In the genomic region with DNA sequence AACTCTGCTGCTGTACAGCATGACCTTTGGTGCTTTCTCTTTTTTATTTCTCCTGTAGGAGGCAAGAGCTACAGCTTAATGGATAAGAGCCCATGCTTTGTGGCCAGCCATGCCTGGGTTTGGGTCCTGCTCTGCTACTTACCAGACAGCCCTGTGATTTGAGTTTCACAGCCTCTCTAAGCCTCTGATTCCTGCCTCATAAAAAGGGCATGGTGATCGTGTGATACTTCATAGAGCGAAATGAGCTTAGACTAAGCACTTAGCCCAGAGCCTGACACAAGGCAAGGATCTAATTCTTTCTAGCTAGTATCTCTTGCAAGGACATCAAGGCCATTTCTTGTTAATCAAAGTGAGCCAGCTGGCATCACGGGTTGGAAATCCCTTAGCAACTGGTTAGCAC, we compare ENCODE assay signal across 1 cellular context.
TF ChIP-seq lines count a peak whose summit lies in the region.

No MANE protein-coding gene starts in this region.

TF ChIP-seq in GM23338, 12 proteins besides CTCF, POLR2A, EP300 and RAD21 (continued from another document):
- TF ChIP-seq, protein P1, sequence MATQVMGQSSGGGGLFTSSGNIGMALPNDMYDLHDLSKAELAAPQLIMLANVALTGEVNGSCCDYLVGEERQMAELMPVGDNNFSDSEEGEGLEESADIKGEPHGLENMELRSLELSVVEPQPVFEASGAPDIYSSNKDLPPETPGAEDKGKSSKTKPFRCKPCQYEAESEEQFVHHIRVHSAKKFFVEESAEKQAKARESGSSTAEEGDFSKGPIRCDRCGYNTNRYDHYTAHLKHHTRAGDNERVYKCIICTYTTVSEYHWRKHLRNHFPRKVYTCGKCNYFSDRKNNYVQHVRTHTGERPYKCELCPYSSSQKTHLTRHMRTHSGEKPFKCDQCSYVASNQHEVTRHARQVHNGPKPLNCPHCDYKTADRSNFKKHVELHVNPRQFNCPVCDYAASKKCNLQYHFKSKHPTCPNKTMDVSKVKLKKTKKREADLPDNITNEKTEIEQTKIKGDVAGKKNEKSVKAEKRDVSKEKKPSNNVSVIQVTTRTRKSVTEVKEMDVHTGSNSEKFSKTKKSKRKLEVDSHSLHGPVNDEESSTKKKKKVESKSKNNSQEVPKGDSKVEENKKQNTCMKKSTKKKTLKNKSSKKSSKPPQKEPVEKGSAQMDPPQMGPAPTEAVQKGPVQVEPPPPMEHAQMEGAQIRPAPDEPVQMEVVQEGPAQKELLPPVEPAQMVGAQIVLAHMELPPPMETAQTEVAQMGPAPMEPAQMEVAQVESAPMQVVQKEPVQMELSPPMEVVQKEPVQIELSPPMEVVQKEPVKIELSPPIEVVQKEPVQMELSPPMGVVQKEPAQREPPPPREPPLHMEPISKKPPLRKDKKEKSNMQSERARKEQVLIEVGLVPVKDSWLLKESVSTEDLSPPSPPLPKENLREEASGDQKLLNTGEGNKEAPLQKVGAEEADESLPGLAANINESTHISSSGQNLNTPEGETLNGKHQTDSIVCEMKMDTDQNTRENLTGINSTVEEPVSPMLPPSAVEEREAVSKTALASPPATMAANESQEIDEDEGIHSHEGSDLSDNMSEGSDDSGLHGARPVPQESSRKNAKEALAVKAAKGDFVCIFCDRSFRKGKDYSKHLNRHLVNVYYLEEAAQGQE (IDR thresholded peaks at IDR 0.05; ENCODE audit: unreplicated experiment): no peak
- TF ChIP-seq EZH2phosphoT487 (IDR thresholded peaks at IDR 0.05; ENCODE audit: unreplicated experiment): no peak
- no peak for TF ChIP-seq JUNB (IDR thresholded peaks at IDR 0.05; ENCODE audit: unreplicated experiment)
- TF ChIP-seq, protein P2, sequence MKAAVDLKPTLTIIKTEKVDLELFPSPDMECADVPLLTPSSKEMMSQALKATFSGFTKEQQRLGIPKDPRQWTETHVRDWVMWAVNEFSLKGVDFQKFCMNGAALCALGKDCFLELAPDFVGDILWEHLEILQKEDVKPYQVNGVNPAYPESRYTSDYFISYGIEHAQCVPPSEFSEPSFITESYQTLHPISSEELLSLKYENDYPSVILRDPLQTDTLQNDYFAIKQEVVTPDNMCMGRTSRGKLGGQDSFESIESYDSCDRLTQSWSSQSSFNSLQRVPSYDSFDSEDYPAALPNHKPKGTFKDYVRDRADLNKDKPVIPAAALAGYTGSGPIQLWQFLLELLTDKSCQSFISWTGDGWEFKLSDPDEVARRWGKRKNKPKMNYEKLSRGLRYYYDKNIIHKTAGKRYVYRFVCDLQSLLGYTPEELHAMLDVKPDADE (IDR thresholded peaks at IDR 0.05): no peak
